ENCODE assay signal across 8 cellular contexts in the genomic region with DNA sequence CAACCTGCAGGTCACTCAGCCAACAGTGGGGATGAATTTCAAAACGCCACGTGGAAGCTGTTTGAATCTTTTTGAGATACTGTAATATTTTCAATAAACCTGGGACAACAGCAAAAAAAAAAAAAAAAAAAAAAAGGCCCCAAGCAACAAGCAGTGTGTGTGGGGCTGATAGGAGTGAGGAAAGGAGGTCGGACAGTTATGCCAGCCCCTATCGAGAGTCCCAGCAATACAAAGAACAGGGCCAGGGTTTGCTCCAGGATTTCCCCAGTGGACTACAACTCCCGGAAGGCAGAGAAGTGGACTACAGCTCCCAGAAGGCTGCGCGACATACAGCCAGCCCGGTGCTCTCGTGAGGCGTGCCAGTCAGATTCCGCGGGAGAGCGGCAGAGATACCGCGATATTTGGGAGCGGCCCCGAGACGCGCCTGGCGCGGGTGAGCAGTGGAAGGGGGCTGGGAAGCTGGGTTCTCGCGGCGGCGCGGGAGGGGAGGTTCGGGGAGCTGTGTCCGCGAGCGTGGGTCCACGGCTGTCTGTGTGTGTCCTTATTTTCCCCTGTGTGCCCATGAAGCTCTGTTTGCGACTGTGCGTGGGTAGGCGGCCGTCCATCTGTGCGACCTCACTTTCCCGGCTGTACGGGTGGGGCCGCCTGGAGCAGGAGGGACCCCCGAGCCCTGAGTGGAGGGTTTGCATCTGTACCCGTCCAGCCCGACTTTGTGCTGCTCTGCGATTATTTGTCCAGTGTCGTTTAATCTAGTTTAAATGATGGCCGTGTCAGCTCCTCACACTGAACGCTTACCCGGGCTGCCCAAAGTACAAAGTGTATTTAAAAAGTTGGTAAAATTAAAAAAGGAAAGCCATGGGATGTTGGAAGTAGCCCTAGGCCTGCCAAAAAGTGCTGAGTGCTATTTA. TPM values are rescaled to one million over a fixed set of nuclear protein-coding genes. Genes with fewer than 3 reads are reported as not detected.
A peak's percentile ranks its signal among the peaks of the same experiment; 100 is the strongest.
DNase-seq lines count a peak whose midpoint lies in the region; ATAC-seq, FAIRE-seq and TF ChIP-seq lines count a peak whose summit lies in the region.

A gene with protein sequence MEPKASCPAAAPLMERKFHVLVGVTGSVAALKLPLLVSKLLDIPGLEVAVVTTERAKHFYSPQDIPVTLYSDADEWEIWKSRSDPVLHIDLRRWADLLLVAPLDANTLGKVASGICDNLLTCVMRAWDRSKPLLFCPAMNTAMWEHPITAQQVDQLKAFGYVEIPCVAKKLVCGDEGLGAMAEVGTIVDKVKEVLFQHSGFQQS (plus strand): TSS at position 397 of the 908 bp plus-strand sequence. CDS start 4,729 bp downstream, outside the sequence.

- H3K4me3 Mint-ChIP-seq in astrocyte (ENCODE audit: unreplicated experiment), result peak within 1 kb of the TSS; percentile 96

- intact Hi-C loops in right cardiac atrium (cut with DNase I), result no loop called here
- intact Hi-C loops in vagina (cut with DNase I), result no loop called here

- no peaks in the 10 kb centered on the region for H3K27me3 Mint-ChIP-seq in astrocyte (ENCODE audit: low read depth, unreplicated experiment)

- 3% methylated on average over 47 of the region's 47 CpGs for WGBS in right cardiac atrium

- H3K9ac ChIP-seq in astrocyte (ENCODE audit: low read length), result peak within 1 kb of the TSS; percentile 100

- H3K9me3 ChIP-seq in astrocyte (ENCODE audit: insufficient read depth, low read depth, low read length), result no peaks in the 10 kb centered on the region
- no peaks in the 10 kb centered on the region for H3K9me3 ChIP-seq in right cardiac atrium (ENCODE audit: control insufficient read depth, low read length)
- no peaks in the 10 kb centered on the region for H3K9me3 ChIP-seq in vagina

- H3K9me3 Mint-ChIP-seq in astrocyte (ENCODE audit: unreplicated experiment), result no peaks in the 10 kb centered on the region

- no peak for FAIRE-seq in astrocyte (lab: Jason Lieb, UNC)

- peak within 1 kb of the TSS; percentile 85 for H3K27ac Mint-ChIP-seq in astrocyte (ENCODE audit: unreplicated experiment)

- H2AFZ ChIP-seq in astrocyte (ENCODE audit: low read depth, low read length), result peak within 1 kb of the TSS; percentile 97

- peak within 1 kb of the TSS; percentile 96 for H3K4me2 ChIP-seq in astrocyte (ENCODE audit: low read length)

- H3K27me3 ChIP-seq in astrocyte (ENCODE audit: insufficient read depth, low read length), result no peaks in the 10 kb centered on the region
- H3K27me3 ChIP-seq in right cardiac atrium (ENCODE audit: control insufficient read depth, insufficient read depth), result no peaks in the 10 kb centered on the region
- no peaks in the 10 kb centered on the region for H3K27me3 ChIP-seq in vagina

- peaks cover 13% of the 10 kb centered on the region for H3K79me2 ChIP-seq in astrocyte (ENCODE audit: insufficient read depth, low read length)

- ATAC-seq in GM18502 (IDR thresholded peaks at IDR 0.05; ENCODE audit: poor library complexity, unreplicated experiment), result peak; percentile 93
- peak; percentile 87 for ATAC-seq in HG02973 (IDR thresholded peaks at IDR 0.05; ENCODE audit: unreplicated experiment)
- peak; percentile 97 to 98 for ATAC-seq in right cardiac atrium

- peaks cover 2% of the 10 kb centered on the region for H3K4me1 Mint-ChIP-seq in astrocyte (ENCODE audit: low read depth, unreplicated experiment)

- H3K4me3 ChIP-seq in astrocyte (ENCODE audit: insufficient read depth, low read depth, low read length) (peak within 1 kb of the TSS; percentile 96), right cardiac atrium (ENCODE audit: low read length) (peak within 1 kb of the TSS; percentile 68), vagina (peak within 1 kb of the TSS; percentile 76 to 89)

- TF ChIP-seq POLR2A in vagina (IDR thresholded peaks at IDR 0.05), result peak in 1 of 2 donors; percentile 73

- TF ChIP-seq CTCF in astrocyte (IDR thresholded peaks at IDR 0.05; ENCODE audit: insufficient read depth, low read depth, low read length), result no peak
- peak in 1 of 3 experiments; percentile 24 for TF ChIP-seq CTCF in vagina (IDR thresholded peaks at IDR 0.05)

- no peaks in the 10 kb centered on the region for H4K20me1 ChIP-seq in astrocyte (ENCODE audit: insufficient read depth, low read length)

- H3K4me1 ChIP-seq in astrocyte (ENCODE audit: insufficient read depth, low read length) (peaks cover 4% of the 10 kb centered on the region), right cardiac atrium (ENCODE audit: control insufficient read depth, insufficient read depth, low read length) (no peaks in the 10 kb centered on the region), vagina (peaks cover 18% of the 10 kb centered on the region)

- DNase-seq in NCI-H2029 (lab: John Stamatoyannopoulos, UW) (peak; percentile 84), T-helper 22 cell (ENCODE audit: low read depth) (peak; percentile 85), astrocyte (ENCODE audit: low read depth) (peak; percentile 76), right cardiac atrium (peak; percentile 97 to 99 (median 99)), putamen (ENCODE audit: low spot score) (peak; percentile 96), vagina (ENCODE audit: extremely low spot score in 2 of 2) (peak in 1 of 2 donors; percentile 95)

- H3K36me3 Mint-ChIP-seq in astrocyte (ENCODE audit: low read depth, unreplicated experiment), result peaks cover 2% of the 10 kb centered on the region

- H3K36me3 ChIP-seq in astrocyte (ENCODE audit: insufficient read depth, low read length) (no peaks in the 10 kb centered on the region), vagina (no peaks in the 10 kb centered on the region)

- peak within 1 kb of the TSS; percentile 93 for H3K27ac ChIP-seq in astrocyte (ENCODE audit: low read depth, low read length)
- H3K27ac ChIP-seq in right cardiac atrium (ENCODE audit: low read length), result peak within 1 kb of the TSS; percentile 82
- H3K27ac ChIP-seq in vagina, result peak within 1 kb of the TSS; percentile 92

RNA-seq across cellular contexts. Expression of the gene that starts here (rescaled TPM):
- total RNA-seq in astrocyte (7.3 and 7.5 TPM in 2 replicates), right cardiac atrium (1 to 10 TPM; 4.7 to 6.3 (median 5.2) TPM), vagina (23.8 TPM)
- polyA plus RNA-seq in right cardiac atrium, result 12.6 TPM
